15 cellular contexts compared by ENCODE assay signal in the genomic region with DNA sequence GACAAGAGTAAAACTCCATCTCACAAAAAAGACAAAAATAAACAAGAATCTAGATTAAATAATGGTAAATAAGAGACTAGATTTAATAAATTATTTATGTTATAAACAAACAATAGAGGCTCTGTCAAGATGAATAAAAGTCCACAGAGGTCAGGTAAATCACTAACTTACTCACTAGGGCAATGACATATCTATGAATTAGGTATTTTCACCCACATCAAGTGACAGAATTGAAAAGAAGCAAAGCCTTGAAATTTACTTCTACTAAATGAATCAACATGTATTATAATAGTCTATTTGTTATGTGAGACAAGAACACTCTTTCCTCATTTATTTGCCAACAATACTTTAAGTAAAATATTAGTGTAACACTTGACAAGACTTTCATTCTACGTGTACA. TPM values are rescaled to one million over a fixed set of nuclear protein-coding genes. Genes with fewer than 3 reads are reported as not detected.
DNase-seq lines count a peak whose midpoint lies in the region; ATAC-seq and TF ChIP-seq lines count a peak whose summit lies in the region.
"Had no signal": no experiment of that assay in that cellular context is flagged by ENCODE, and none has a peak within 500 bp of the region (broad histone marks: within the 10 kb centered on the region; RNA-seq: fewer than 3 reads in every experiment).

No MANE protein-coding gene starts in this region.

- CTCF ChIA-PET in OCI-LY7 (lab: Charles Lee; ENCODE audit: unreplicated experiment) = no interaction called here

- peaks cover 32% of the 10 kb centered on the region for H3K36me3 Mint-ChIP-seq in activated T-cell treated with anti-CD3 and anti-CD28 coated beads, Interleukin-2, amount 50 U/mL, for 24 hours (ENCODE audit: low read depth)
- H3K36me3 Mint-ChIP-seq in activated T-cell treated with anti-CD3 and anti-CD28 coated beads, Interleukin-2, amount 50 U/mL, for 72 hours (ENCODE audit: insufficient read depth in 2 of 2) = peaks cover 2 to 3% of the 10 kb centered on the region in 2 donors
- H3K36me3 Mint-ChIP-seq in effector memory CD8-positive, alpha-beta T cell (ENCODE audit: insufficient read depth) = peaks cover 23% of the 10 kb centered on the region

- H2AFZ ChIP-seq in OCI-LY7 (ENCODE audit: low read length) = no peak overlapping the region

- no peak for ATAC-seq in activated T-cell treated with anti-CD3 and anti-CD28 coated beads, Interleukin-2, amount 50 U/mL, for 72 hours (replicated peaks in 1 of 2)
- no peak for ATAC-seq in effector memory CD8-positive, alpha-beta T cell (replicated peaks)
- ATAC-seq in GM21717 (IDR thresholded peaks at IDR 0.05; ENCODE audit: unreplicated experiment) (no peak), GM21619 (IDR thresholded peaks at IDR 0.05; ENCODE audit: unreplicated experiment) (no peak)
- ATAC-seq: HepG2 had no signal

- no peak overlapping the region for H3K4me3 Mint-ChIP-seq in activated T-cell treated with anti-CD3 and anti-CD28 coated beads, Interleukin-2, amount 50 U/mL, for 24 hours
- no peak overlapping the region for H3K4me3 Mint-ChIP-seq in activated T-cell treated with anti-CD3 and anti-CD28 coated beads, Interleukin-2, amount 50 U/mL, for 72 hours
- H3K4me3 Mint-ChIP-seq in effector memory CD8-positive, alpha-beta T cell = no peak overlapping the region

- H3K27ac Mint-ChIP-seq in activated T-cell treated with anti-CD3 and anti-CD28 coated beads, Interleukin-2, amount 50 U/mL, for 24 hours = peak overlapping the region; percentile 71
- H3K27ac Mint-ChIP-seq in activated T-cell treated with anti-CD3 and anti-CD28 coated beads, Interleukin-2, amount 50 U/mL, for 72 hours = no peak overlapping the region
- peak overlapping the region; percentile 53 to 93 for H3K27ac Mint-ChIP-seq in effector memory CD8-positive, alpha-beta T cell

- no peak for DNase-seq in activated T-cell treated with anti-CD3 and anti-CD28 coated beads, Interleukin-2, amount 50 U/mL, for 24 hours
- no peak for DNase-seq in activated T-cell treated with anti-CD3 and anti-CD28 coated beads, Interleukin-2, amount 50 U/mL, for 72 hours
- DNase-seq in OCI-LY7 (ENCODE audit: low spot score) (no peak), activated gamma-delta T cell (lab: John Stamatoyannopoulos, UW) (no peak), DMS153 treated with DMSO at 0.1 percent for 48 hours (lab: John Stamatoyannopoulos, UW; ENCODE audit: unreplicated experiment) (no peak)
- DNase-seq in effector memory CD8-positive, alpha-beta T cell = no peak
- DNase-seq: C1 segment of cervical spinal cord, NCI-H2029 treated with DMSO at 0.1 percent for 48 hours, NCI-H510A, NCI-H82, SHP77 treated with DMSO at 0.1 percent for 48 hours had no signal

- peak overlapping the region; percentile 55 for H3K4me2 ChIP-seq in OCI-LY7 (ENCODE audit: low read length)

- H4K20me1 ChIP-seq in OCI-LY7 (ENCODE audit: insufficient read depth, low read length) = peaks cover 27% of the 10 kb centered on the region

- no TSS peak for BruUV-seq in OCI-LY7 (replicated peaks; lab: Mats Ljungman, UMichigan)

- H3K27me3 Mint-ChIP-seq in activated T-cell treated with anti-CD3 and anti-CD28 coated beads, Interleukin-2, amount 50 U/mL, for 24 hours = no peaks in the 10 kb centered on the region
- H3K27me3 Mint-ChIP-seq in activated T-cell treated with anti-CD3 and anti-CD28 coated beads, Interleukin-2, amount 50 U/mL, for 72 hours (ENCODE audit: low read depth) = no peaks in the 10 kb centered on the region
- H3K27me3 Mint-ChIP-seq in effector memory CD8-positive, alpha-beta T cell = no peaks in the 10 kb centered on the region

- peaks cover 13% of the 10 kb centered on the region for H3K36me3 ChIP-seq in OCI-LY7 (ENCODE audit: insufficient read depth, low read length)

- no peak for TF ChIP-seq CTCF in OCI-LY7 (conservative IDR thresholded peaks at IDR 0.05; ENCODE audit: low read length)

- intact Hi-C loops in OCI-LY7 (cut with micrococcal nuclease; ENCODE audit: unreplicated experiment) = no loop called here

- no peaks in the 10 kb centered on the region for H3K9me2 ChIP-seq in OCI-LY7 (ENCODE audit: insufficient read depth, low read length)

- POLR2A ChIA-PET in OCI-LY7 (lab: Charles Lee) = no interaction called here

- H3K79me2 ChIP-seq in OCI-LY7 (ENCODE audit: insufficient read depth, low read depth, low read length) = peaks cover 92% of the 10 kb centered on the region

- H3K27ac ChIP-seq in OCI-LY7 (ENCODE audit: low read depth, low read length, poor library complexity, severe bottlenecking) = peak overlapping the region; percentile 28

- peaks cover 32% of the 10 kb centered on the region for H3K4me1 ChIP-seq in OCI-LY7 (ENCODE audit: insufficient read depth, low read length, poor library complexity, severe bottlenecking)

- H3K9me3 ChIP-seq in OCI-LY7 (ENCODE audit: low read length) = no peaks in the 10 kb centered on the region
- H3K9me3 ChIP-seq: HAP-1 had no signal

- H3K9me3 Mint-ChIP-seq in activated T-cell treated with anti-CD3 and anti-CD28 coated beads, Interleukin-2, amount 50 U/mL, for 24 hours = no peaks in the 10 kb centered on the region
- H3K9me3 Mint-ChIP-seq in activated T-cell treated with anti-CD3 and anti-CD28 coated beads, Interleukin-2, amount 50 U/mL, for 72 hours = no peaks in the 10 kb centered on the region
- no peaks in the 10 kb centered on the region for H3K9me3 Mint-ChIP-seq in effector memory CD8-positive, alpha-beta T cell

- H3K4me1 Mint-ChIP-seq in activated T-cell treated with anti-CD3 and anti-CD28 coated beads, Interleukin-2, amount 50 U/mL, for 24 hours (ENCODE audit: low read depth) = peaks cover 76% of the 10 kb centered on the region
- H3K4me1 Mint-ChIP-seq in activated T-cell treated with anti-CD3 and anti-CD28 coated beads, Interleukin-2, amount 50 U/mL, for 72 hours (ENCODE audit: low read depth) = peaks cover 50% of the 10 kb centered on the region
- peaks cover 33 to 76% of the 10 kb centered on the region in 2 donors for H3K4me1 Mint-ChIP-seq in effector memory CD8-positive, alpha-beta T cell (ENCODE audit: low read depth in 2 of 2)

- H3K4me3 ChIP-seq in OCI-LY7 (ENCODE audit: low read depth, low read length, poor library complexity, severe bottlenecking) = peak overlapping the region; percentile 38
- H3K4me3 ChIP-seq: HAP-1 had no signal

RNA-seq across cellular contexts. Expression of gene FBXO11, which starts 41.7 kb away (rescaled TPM):
- total RNA-seq in activated T-cell treated with anti-CD3 and anti-CD28 coated beads, Interleukin-2, amount 50 U/mL, for 72 hours = 10 to 100 TPM; 50.3 to 59.7 TPM
- 24.7 and 31.9 TPM in 2 replicates for total RNA-seq in OCI-LY7 (2014; rRNA removed; shearing (Covaris generic))
- total RNA-seq in OCI-LY7 (2022) = 72.4 and 73.2 TPM in 2 replicates
